Comparison of ENCODE assay signal across 22 cellular contexts in the genomic region with DNA sequence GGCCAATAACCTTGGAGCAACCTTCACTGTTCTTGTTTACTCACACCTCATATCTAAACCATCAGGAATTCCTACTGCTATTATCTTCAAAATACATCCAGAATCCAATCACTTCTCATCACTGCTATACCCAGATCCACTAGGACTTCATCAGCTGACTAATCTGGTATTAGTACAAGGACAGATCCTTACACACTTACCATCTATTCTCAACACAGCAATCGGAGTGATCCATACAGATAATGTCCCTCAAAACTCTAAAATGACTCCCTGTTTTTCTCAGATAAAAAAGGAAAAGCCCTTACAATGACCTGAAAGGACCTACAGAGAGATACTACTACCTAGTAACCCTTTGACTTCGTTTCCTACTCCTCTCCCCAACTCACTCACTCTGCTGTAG.
DNase-seq lines count a peak whose midpoint lies in the region; ATAC-seq, FAIRE-seq and TF ChIP-seq lines count a peak whose summit lies in the region.
"Had no signal": no experiment of that assay in that cellular context is flagged by ENCODE, and none has a peak within 500 bp of the region (broad histone marks: within the 10 kb centered on the region; RNA-seq: fewer than 3 reads in every experiment).

No MANE protein-coding gene starts in this region.

- TF ChIP-seq POLR2A in GM12892 (IDR thresholded peaks at IDR 0.05; ENCODE audit: low read depth, low read length), result no peak

- CTCF ChIA-PET in Panc1 (lab: Charles Lee), result no interaction called here

- peak; percentile 48 for FAIRE-seq in GM12892 (lab: Jason Lieb, UNC)

- intact Hi-C loops in Panc1 (cut with micrococcal nuclease; ENCODE audit: unreplicated experiment), result no loop called here
- intact Hi-C loops in dendritic cell treated with granulocyte-macrophage colony-stimulating factor and Interleukin-4, amounts not matched to agents 40 ng/mL and 50 ng/mL, for 4 days (cut with micrococcal nuclease), result no loop called here

- H3K9me3 ChIP-seq in Panc1 (ENCODE audit: control insufficient read depth, insufficient read depth, low read depth, low read length), result no peaks in the 10 kb centered on the region
- H3K9me3 ChIP-seq: Caco-2, Peyer's patch, SJCRH30 had no signal

- no peak overlapping the region for H3K27ac ChIP-seq in Panc1 (ENCODE audit: low read length)
- H3K27ac ChIP-seq: Peyer's patch, SJCRH30 had no signal

- H3K27me3 Mint-ChIP-seq in dendritic cell treated with granulocyte-macrophage colony-stimulating factor and Interleukin-4, amounts not matched to agents 40 ng/mL and 50 ng/mL, for 4 days, result no peaks in the 10 kb centered on the region
- no peaks in the 10 kb centered on the region for H3K27me3 Mint-ChIP-seq in nephron progenitor cell (ENCODE audit: low read depth, poor library complexity)
- H3K27me3 Mint-ChIP-seq: CD4-positive, CD25-positive, alpha-beta regulatory T cell had no signal

- H3K4me3 Mint-ChIP-seq in dendritic cell treated with granulocyte-macrophage colony-stimulating factor and Interleukin-4, amounts not matched to agents 40 ng/mL and 50 ng/mL, for 4 days, result no peak overlapping the region
- H3K4me3 Mint-ChIP-seq in nephron progenitor cell, result no peak overlapping the region
- H3K4me3 Mint-ChIP-seq: CD4-positive, CD25-positive, alpha-beta regulatory T cell had no signal

- ATAC-seq in Panc1, result 0 out of 2 replicates have a peak, but pooled peaks have one; percentile 51
- ATAC-seq in GM18868 (IDR thresholded peaks at IDR 0.05; ENCODE audit: unreplicated experiment), result no peak

- no TSS peak for BruUV-seq in Panc1 (replicated peaks; lab: Mats Ljungman, UMichigan)

- H3K4me1 ChIP-seq in Panc1 (ENCODE audit: control insufficient read depth, insufficient read depth, low read length), result peaks cover 13% of the 10 kb centered on the region; the same call in 1 of the 2 replicates
- H3K4me1 ChIP-seq: Caco-2, Peyer's patch, SJCRH30 had no signal

- peaks cover 26% of the 10 kb centered on the region for H3K36me3 Mint-ChIP-seq in dendritic cell treated with granulocyte-macrophage colony-stimulating factor and Interleukin-4, amounts not matched to agents 40 ng/mL and 50 ng/mL, for 4 days (ENCODE audit: low read depth)
- H3K36me3 Mint-ChIP-seq in nephron progenitor cell (ENCODE audit: low read depth), result peaks cover 54% of the 10 kb centered on the region

- H3K4me1 Mint-ChIP-seq in dendritic cell treated with granulocyte-macrophage colony-stimulating factor and Interleukin-4, amounts not matched to agents 40 ng/mL and 50 ng/mL, for 4 days (ENCODE audit: low read depth), result peaks cover 17% of the 10 kb centered on the region
- no peaks in the 10 kb centered on the region for H3K4me1 Mint-ChIP-seq in nephron progenitor cell

- no peak for TF ChIP-seq CTCF in Panc1 (IDR thresholded peaks at IDR 0.05)
- TF ChIP-seq CTCF in nephron progenitor cell (IDR thresholded peaks at IDR 0.05), result no peak

- no peak overlapping the region for H3K4me3 ChIP-seq in Panc1 (ENCODE audit: low read depth in 2 of 2, low read length in 2 of 2)
- H3K4me3 ChIP-seq: Peyer's patch, SJCRH30 had no signal

- H3K27me3 ChIP-seq in Panc1 (ENCODE audit: control insufficient read depth, insufficient read depth, low read length), result no peaks in the 10 kb centered on the region
- H3K27me3 ChIP-seq: Peyer's patch, SJCRH30 had no signal

- POLR2A ChIA-PET in Panc1 (lab: Charles Lee), result no interaction called here

- peak overlapping the region; percentile 6 for H3K27ac Mint-ChIP-seq in dendritic cell treated with granulocyte-macrophage colony-stimulating factor and Interleukin-4, amounts not matched to agents 40 ng/mL and 50 ng/mL, for 4 days
- H3K27ac Mint-ChIP-seq in nephron progenitor cell, result peak overlapping the region; percentile 58

- DNase-seq in GM12892 (ENCODE audit: insufficient read length), result no peak
- DNase-seq in Panc1 (ENCODE audit: low read depth, low spot score), result no peak
- no peak for DNase-seq in nephron progenitor cell
- DNase-seq in NCI-H1694 (lab: John Stamatoyannopoulos, UW), result no peak
- DNase-seq in stimulated activated CD8-positive, alpha-beta memory T cell treated with anti-CD3 and anti-CD28 coated beads, Interleukin-4, amount 100 ng/mL, for 48 hours, result no peak
- DNase-seq: Caco-2; CD4-positive, CD25-positive, alpha-beta regulatory T cell; DMS 273 treated with DMSO at 0.1 percent for 48 hours; DMS79 treated with DMSO at 0.1 percent for 48 hours; GOT3; IMR-90; NCI-H1105; NCI-H146; NCI-H2029 treated with DMSO at 0.1 percent for 48 hours; NCI-H2171; NCI-H345; NCI-H524 treated with DMSO at 0.1 percent for 48 hours; NCI-H82; Peyer's patch; SJCRH30 had no signal

- H3K36me3 ChIP-seq in Panc1 (ENCODE audit: control insufficient read depth, insufficient read depth, low read length), result no peaks in the 10 kb centered on the region
- H3K36me3 ChIP-seq: Peyer's patch had no signal

- in situ Hi-C loops in Panc1 (cut with HindIII; ENCODE audit: low pct_unique_long_range_greater_than_20kb, low sequenced_read_pairs), result no loop called here

- no peaks in the 10 kb centered on the region for H3K9me3 Mint-ChIP-seq in dendritic cell treated with granulocyte-macrophage colony-stimulating factor and Interleukin-4, amounts not matched to agents 40 ng/mL and 50 ng/mL, for 4 days
- H3K9me3 Mint-ChIP-seq in nephron progenitor cell, result peaks cover 36% of the 10 kb centered on the region
